11 cellular contexts compared by ENCODE assay signal in the genomic region with DNA sequence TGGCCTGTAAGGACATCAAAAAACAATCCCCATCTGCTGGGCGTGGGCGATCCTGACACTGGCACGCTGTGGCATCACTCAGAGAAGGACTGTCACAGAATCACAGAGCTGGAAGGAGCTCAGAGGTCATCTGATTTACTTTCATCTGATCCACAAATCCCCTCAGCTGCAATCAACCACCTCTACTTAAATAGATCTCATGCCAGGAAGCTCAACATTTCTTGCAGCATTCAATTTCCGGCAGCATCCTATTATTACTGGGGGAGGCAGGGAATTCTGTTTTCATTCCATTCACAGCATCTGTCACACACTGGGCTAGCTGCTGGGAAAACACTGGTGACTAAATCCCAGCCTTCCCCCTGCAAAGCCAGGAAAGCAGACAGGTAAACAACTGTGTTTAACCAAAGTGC. TPM values are rescaled to one million over a fixed set of nuclear protein-coding genes. Genes with fewer than 3 reads are reported as not detected.
DNase-seq lines count a peak whose midpoint lies in the region; ATAC-seq and TF ChIP-seq lines count a peak whose summit lies in the region.
"Had no signal": no experiment of that assay in that cellular context is flagged by ENCODE, and none has a peak within 500 bp of the region (broad histone marks: within the 10 kb centered on the region; RNA-seq: fewer than 3 reads in every experiment).

No MANE protein-coding gene starts in this region.

- intact Hi-C loops in activated CD8-positive, alpha-beta T cell treated with anti-CD3 and anti-CD28 coated beads for 36 hours (cut with micrococcal nuclease) = no loop called here

- no peak for TF ChIP-seq CTCF in activated CD8-positive, alpha-beta T cell treated with anti-CD3 and anti-CD28 coated beads for 36 hours (IDR thresholded peaks at IDR 0.05)

- no peaks in the 10 kb centered on the region for H3K27me3 Mint-ChIP-seq in activated CD8-positive, alpha-beta T cell treated with anti-CD3 and anti-CD28 coated beads for 36 hours
- no peaks in the 10 kb centered on the region for H3K27me3 Mint-ChIP-seq in activated CD8-positive, alpha-beta T cell treated with anti-CD3 and anti-CD28 coated beads, Interleukin-2, amount 10 ng/mL, durations not matched to agents 7 days and 5 days (ENCODE audit: low read depth)
- H3K27me3 Mint-ChIP-seq: activated B cell treated with CpG ODN at 0.5 μM for 24 hours; stimulated activated naive CD8-positive, alpha-beta T cell treated with anti-CD3 and anti-CD28 coated beads, Interleukin-15, Interleukin-2, amounts not matched to agents 100 ng/mL and 50 ng/mL, for 24 hours had no signal

- POLR2A ChIA-PET in activated CD8-positive, alpha-beta T cell treated with anti-CD3 and anti-CD28 coated beads for 36 hours (lab: Charles Lee) = interaction anchor here (1.2 kb wide), 1 partner anchor 44 kb away, joined by 4 read pairs; no protein-coding TSS in a partner anchor
- POLR2A ChIA-PET in activated CD8-positive, alpha-beta T cell treated with anti-CD3 and anti-CD28 coated beads, Interleukin-2, amount 10 ng/mL, durations not matched to agents 7 days and 5 days (lab: Charles Lee) = interaction anchor here (0.8 kb wide), 1 partner anchor 26 kb away, joined by 3 read pairs; no protein-coding TSS in a partner anchor

- CTCF ChIA-PET in activated CD8-positive, alpha-beta T cell treated with anti-CD3 and anti-CD28 coated beads for 36 hours (lab: Charles Lee) = interaction anchor here (0.9 to 2.0 kb wide), 4 partner anchors 15 to 122 kb away, joined by 3 to 5 read pairs (median 4); no protein-coding TSS in a partner anchor
- CTCF ChIA-PET in activated CD8-positive, alpha-beta T cell treated with anti-CD3 and anti-CD28 coated beads, Interleukin-2, amount 10 ng/mL, durations not matched to agents 7 days and 5 days (lab: Charles Lee) = interaction anchor here (1.0 to 2.0 kb wide), 2 partner anchors 26 to 87 kb away, joined by 3 to 4 read pairs; no protein-coding TSS in a partner anchor

- H3K36me3 Mint-ChIP-seq in activated CD8-positive, alpha-beta T cell treated with anti-CD3 and anti-CD28 coated beads for 36 hours (ENCODE audit: low read depth) = peaks cover 11% of the 10 kb centered on the region
- peaks cover 20% of the 10 kb centered on the region for H3K36me3 Mint-ChIP-seq in activated CD8-positive, alpha-beta T cell treated with anti-CD3 and anti-CD28 coated beads, Interleukin-2, amount 10 ng/mL, durations not matched to agents 7 days and 5 days (ENCODE audit: low read depth)

- H3K4me3 Mint-ChIP-seq in activated CD8-positive, alpha-beta T cell treated with anti-CD3 and anti-CD28 coated beads for 36 hours = no peak overlapping the region
- H3K4me3 Mint-ChIP-seq in activated CD8-positive, alpha-beta T cell treated with anti-CD3 and anti-CD28 coated beads, Interleukin-2, amount 10 ng/mL, durations not matched to agents 7 days and 5 days = no peak overlapping the region
- H3K4me3 Mint-ChIP-seq: activated B cell treated with CpG ODN at 0.5 μM for 24 hours; stimulated activated naive CD8-positive, alpha-beta T cell treated with anti-CD3 and anti-CD28 coated beads, Interleukin-15, Interleukin-2, amounts not matched to agents 100 ng/mL and 50 ng/mL, for 24 hours had no signal

- DNase-seq in activated CD8-positive, alpha-beta T cell treated with anti-CD3 and anti-CD28 coated beads for 36 hours = no peak
- no peak for DNase-seq in activated CD8-positive, alpha-beta T cell treated with anti-CD3 and anti-CD28 coated beads, Interleukin-2, amount 10 ng/mL, durations not matched to agents 7 days and 5 days
- DNase-seq in globus pallidus (ENCODE audit: low spot score) (peak; percentile 84), mesenteric fat pad (ENCODE audit: low spot score) (no peak), activated gamma-delta T cell treated with Interleukin-2 at 50 U/mL for 16 hours (no peak)
- DNase-seq: activated B cell treated with CpG ODN at 0.5 μM for 24 hours had no signal

- peaks cover 30% of the 10 kb centered on the region for H3K4me1 Mint-ChIP-seq in activated CD8-positive, alpha-beta T cell treated with anti-CD3 and anti-CD28 coated beads for 36 hours (ENCODE audit: low read depth)
- peaks cover 14% of the 10 kb centered on the region for H3K4me1 Mint-ChIP-seq in activated CD8-positive, alpha-beta T cell treated with anti-CD3 and anti-CD28 coated beads, Interleukin-2, amount 10 ng/mL, durations not matched to agents 7 days and 5 days (ENCODE audit: low read depth)
- H3K4me1 Mint-ChIP-seq: activated B cell treated with CpG ODN at 0.5 μM for 24 hours had no signal

- no peak for ATAC-seq in activated CD8-positive, alpha-beta T cell treated with anti-CD3 and anti-CD28 coated beads for 36 hours
- no peak for ATAC-seq in activated CD8-positive, alpha-beta T cell treated with anti-CD3 and anti-CD28 coated beads, Interleukin-2, amount 10 ng/mL, durations not matched to agents 7 days and 5 days
- no peak for ATAC-seq in GM18873 (IDR thresholded peaks at IDR 0.05; ENCODE audit: low FRiP score, unreplicated experiment)
- ATAC-seq in GM18519 (IDR thresholded peaks at IDR 0.05; ENCODE audit: low FRiP score, unreplicated experiment) = no peak
- ATAC-seq: left lobe of liver had no signal

- peak overlapping the region; percentile 35 for H3K27ac Mint-ChIP-seq in activated CD8-positive, alpha-beta T cell treated with anti-CD3 and anti-CD28 coated beads for 36 hours
- no peak overlapping the region for H3K27ac Mint-ChIP-seq in activated CD8-positive, alpha-beta T cell treated with anti-CD3 and anti-CD28 coated beads, Interleukin-2, amount 10 ng/mL, durations not matched to agents 7 days and 5 days
- H3K27ac Mint-ChIP-seq: activated B cell treated with CpG ODN at 0.5 μM for 24 hours; stimulated activated naive CD8-positive, alpha-beta T cell treated with anti-CD3 and anti-CD28 coated beads, Interleukin-15, Interleukin-2, amounts not matched to agents 100 ng/mL and 50 ng/mL, for 24 hours had no signal

- no peaks in the 10 kb centered on the region for H3K9me3 Mint-ChIP-seq in activated CD8-positive, alpha-beta T cell treated with anti-CD3 and anti-CD28 coated beads for 36 hours
- H3K9me3 Mint-ChIP-seq in activated CD8-positive, alpha-beta T cell treated with anti-CD3 and anti-CD28 coated beads, Interleukin-2, amount 10 ng/mL, durations not matched to agents 7 days and 5 days (ENCODE audit: insufficient read depth) = no peaks in the 10 kb centered on the region
- H3K9me3 Mint-ChIP-seq: activated B cell treated with CpG ODN at 0.5 μM for 24 hours had no signal

TF ChIP-seq in PFSK-1, 5 proteins besides CTCF, POLR2A, EP300 and RAD21:
- no peak for TF ChIP-seq REST (IDR thresholded peaks at IDR 0.05; ENCODE audit: insufficient read depth in 1 of 2, low read depth in 2 of 2, low read length in 2 of 2)
- TF ChIP-seq TAF1 (IDR thresholded peaks at IDR 0.05; ENCODE audit: borderline replicate concordance, insufficient read depth, low read length) = no peak
- TF ChIP-seq SIN3A (IDR thresholded peaks at IDR 0.05; ENCODE audit: borderline replicate concordance, insufficient read depth, low read length) = no peak
- TF ChIP-seq FOXP2 (optimal IDR thresholded peaks at IDR 0.05; ENCODE audit: borderline replicate concordance, extremely low read depth, extremely low read length, insufficient read depth) = peak; percentile 74

RNA-seq across cellular contexts. Expression of gene RETREG1, which starts 38.3 kb away (rescaled TPM):
- total RNA-seq in activated CD8-positive, alpha-beta T cell treated with anti-CD3 and anti-CD28 coated beads for 36 hours = 10 to 100 TPM; 31.7 to 31.9 TPM
- 10 to 100 TPM; 47.1 to 51.8 TPM for total RNA-seq in activated CD8-positive, alpha-beta T cell treated with anti-CD3 and anti-CD28 coated beads, Interleukin-2, amount 10 ng/mL, durations not matched to agents 7 days and 5 days
- 1.5 TPM for polyA plus RNA-seq in PFSK-1 (2012; ENCODE audit: insufficient read length, low read depth)
- 63.4 TPM for total RNA-seq in mesenteric fat pad
